Comparison of ENCODE assay signal across 15 cellular contexts in the genomic region with DNA sequence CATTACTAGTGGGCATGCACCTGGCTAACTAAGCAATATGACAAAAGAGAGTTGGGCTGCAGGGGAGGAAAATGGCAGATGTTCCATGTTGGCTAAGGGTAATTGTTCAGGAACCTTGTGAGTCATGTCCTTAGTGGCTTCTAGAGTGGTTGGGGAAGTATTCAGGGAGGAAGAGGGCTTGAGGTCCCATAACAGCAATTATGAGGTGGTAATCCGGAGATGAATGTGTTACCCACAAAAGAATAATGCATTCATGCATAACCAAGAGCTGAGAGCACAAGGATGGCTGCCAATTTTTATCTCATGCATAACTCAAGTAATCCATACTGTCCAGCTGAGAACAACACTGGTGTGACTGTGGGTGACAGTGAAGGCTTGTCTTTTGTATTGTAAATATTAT. TPM values are rescaled to one million over a fixed set of nuclear protein-coding genes. Genes with fewer than 3 reads are reported as not detected.
DNase-seq lines count a peak whose midpoint lies in the region; ATAC-seq and TF ChIP-seq lines count a peak whose summit lies in the region.
"Had no signal": no experiment of that assay in that cellular context is flagged by ENCODE, and none has a peak within 500 bp of the region (broad histone marks: within the 10 kb centered on the region; RNA-seq: fewer than 3 reads in every experiment).

No MANE protein-coding gene starts in this region.

- intact Hi-C loops in lower lobe of right lung (cut with DNase I), result no loop called here
- intact Hi-C loops in activated naive CD4-positive, alpha-beta T cell treated with anti-CD3 and anti-CD28 coated beads for 36 hours (cut with micrococcal nuclease), result no loop called here

- peaks cover 5% of the 10 kb centered on the region for H3K27me3 Mint-ChIP-seq in activated naive CD4-positive, alpha-beta T cell treated with anti-CD3 and anti-CD28 coated beads for 36 hours (ENCODE audit: low read depth)

- no peaks in the 10 kb centered on the region for H3K9me3 Mint-ChIP-seq in activated naive CD4-positive, alpha-beta T cell treated with anti-CD3 and anti-CD28 coated beads for 36 hours
- H3K9me3 Mint-ChIP-seq: natural killer cell had no signal

- H3K27me3 ChIP-seq in lower lobe of right lung (ENCODE audit: low read depth), result no peaks in the 10 kb centered on the region
- H3K27me3 ChIP-seq: heart right ventricle, vagina had no signal

- no peaks in the 10 kb centered on the region for H3K36me3 Mint-ChIP-seq in activated naive CD4-positive, alpha-beta T cell treated with anti-CD3 and anti-CD28 coated beads for 36 hours (ENCODE audit: low read depth)
- H3K36me3 Mint-ChIP-seq: natural killer cell had no signal

- H3K4me3 ChIP-seq in AG10803 (ENCODE audit: low read length), result no peak overlapping the region
- no peak overlapping the region for H3K4me3 ChIP-seq in lower lobe of right lung
- H3K4me3 ChIP-seq: heart right ventricle, vagina had no signal

- H3K4me1 ChIP-seq in lower lobe of right lung, result peaks cover 11% of the 10 kb centered on the region

- TF ChIP-seq CTCF in AG10803 (conservative IDR thresholded peaks at IDR 0.05; ENCODE audit: low read length) (no peak), lower lobe of right lung (IDR thresholded peaks at IDR 0.05) (no peak)

- H3K36me3 ChIP-seq in lower lobe of right lung, result no peaks in the 10 kb centered on the region
- H3K36me3 ChIP-seq: heart right ventricle, vagina had no signal

- no peak overlapping the region for H3K27ac Mint-ChIP-seq in activated naive CD4-positive, alpha-beta T cell treated with anti-CD3 and anti-CD28 coated beads for 36 hours
- H3K27ac Mint-ChIP-seq: natural killer cell had no signal

- H3K4me3 Mint-ChIP-seq in activated naive CD4-positive, alpha-beta T cell treated with anti-CD3 and anti-CD28 coated beads for 36 hours, result no peak overlapping the region
- H3K4me3 Mint-ChIP-seq: natural killer cell had no signal

- H3K4me1 Mint-ChIP-seq in activated naive CD4-positive, alpha-beta T cell treated with anti-CD3 and anti-CD28 coated beads for 36 hours (ENCODE audit: low read depth), result no peaks in the 10 kb centered on the region

- H3K9me3 ChIP-seq in lower lobe of right lung, result no peaks in the 10 kb centered on the region
- H3K9me3 ChIP-seq: heart right ventricle, SK-N-SH, vagina had no signal

- ATAC-seq in lower lobe of right lung (no peak), GM21528 (IDR thresholded peaks at IDR 0.05; ENCODE audit: low FRiP score, unreplicated experiment) (no peak)
- ATAC-seq: heart right ventricle, natural killer cell had no signal

- no peak overlapping the region for H3K27ac ChIP-seq in lower lobe of right lung
- H3K27ac ChIP-seq: heart right ventricle, vagina had no signal

- CTCF ChIA-PET in activated naive CD4-positive, alpha-beta T cell treated with anti-CD3 and anti-CD28 coated beads for 36 hours (lab: Charles Lee), result interaction anchor here (0.6 kb wide), 1 partner anchor 442 kb away, joined by 4 read pairs; no protein-coding TSS in a partner anchor

- DNase-seq in AG10803 (ENCODE audit: low read depth) (peak; percentile 80), H4 (ENCODE audit: low spot score) (peak; percentile 16), NCI-H2107 (lab: John Stamatoyannopoulos, UW) (peak; percentile 87), dermis blood vessel endothelial cell (peak; percentile 39), lower lobe of right lung (no peak)
- DNase-seq in activated naive CD4-positive, alpha-beta T cell treated with anti-CD3 and anti-CD28 coated beads for 36 hours, result no peak
- DNase-seq in activated effector memory CD4-positive, alpha-beta T cell treated with anti-CD3 and anti-CD28 coated beads, Interleukin-2, amount 50 U/mL, for 16 hours, result no peak
- DNase-seq: AML-193; central memory CD4-positive, alpha-beta T cell; heart right ventricle; Karpas-422; natural killer cell; SK-N-SH had no signal

RNA-seq across cellular contexts. Expression of a gene that starts 42.9 kb away (rescaled TPM):
- 5.0 TPM in 2 replicates for total RNA-seq in H4 (2014; rRNA removed; shearing (Covaris generic))
- 0.05 TPM in 1 of 2 replicates, not detected in the other for total RNA-seq in dermis blood vessel endothelial cell
- total RNA-seq in lower lobe of right lung, result not detected
- not detected for total RNA-seq in activated naive CD4-positive, alpha-beta T cell treated with anti-CD3 and anti-CD28 coated beads for 36 hours
- total RNA-seq: natural killer cell, vagina had no signal

Comparison
In these comparisons a context has a peak if more than half of its experiments do, and no peak if none do; other contexts are left out.
1. DNase-seq: peak in AG10803 (single experiment), H4 (single experiment), NCI-H2107 (single experiment) and dermis blood vessel endothelial cell (single experiment); none in lower lobe of right lung (single experiment), activated naive CD4-positive, alpha-beta T cell treated with anti-CD3 and anti-CD28 coated beads for 36 hours (single experiment) and activated effector memory CD4-positive, alpha-beta T cell treated with anti-CD3 and anti-CD28 coated beads, Interleukin-2, amount 50 U/mL, for 16 hours (single experiment).